Comparison of ENCODE assay signal across 13 cellular contexts in the genomic region with DNA sequence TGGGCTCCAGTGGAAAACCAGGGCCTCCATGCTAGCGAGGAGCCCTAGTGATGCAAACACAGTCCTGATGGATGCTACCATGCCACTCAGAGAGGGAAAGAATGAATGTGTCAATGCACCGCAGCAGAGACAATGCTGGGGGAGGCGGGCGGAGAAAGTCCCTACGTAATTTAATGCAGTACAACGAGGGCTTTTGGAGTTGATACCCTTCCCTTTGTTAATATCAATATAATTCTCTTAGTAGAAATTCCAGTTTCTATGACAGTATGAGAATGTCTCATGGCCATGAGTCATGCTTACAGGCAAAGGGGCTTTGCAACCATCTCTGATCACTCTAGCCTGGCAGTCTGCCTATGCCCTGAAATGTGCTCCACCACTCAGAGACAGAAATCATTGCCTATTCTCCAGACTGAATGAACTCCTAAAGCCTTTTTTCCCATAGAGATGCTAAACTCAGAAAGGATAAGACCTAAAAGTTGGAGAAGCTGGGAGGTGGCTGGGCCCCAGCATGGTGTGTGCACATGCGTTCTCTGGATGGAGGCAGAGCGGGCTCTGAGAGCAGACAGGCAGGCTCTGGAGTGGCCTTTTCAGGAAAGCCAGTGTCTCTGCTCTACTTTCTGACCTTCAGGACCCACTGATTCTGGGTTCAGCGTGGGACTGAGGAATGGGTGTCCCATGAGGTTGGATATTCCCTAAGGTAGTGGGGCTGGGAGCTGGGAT. TPM values are rescaled to one million over a fixed set of nuclear protein-coding genes. Genes with fewer than 3 reads are reported as not detected.
DNase-seq lines count a peak whose midpoint lies in the region; ATAC-seq, FAIRE-seq and TF ChIP-seq lines count a peak whose summit lies in the region.
"Had no signal": no experiment of that assay in that cellular context is flagged by ENCODE, and none has a peak within 500 bp of the region (broad histone marks: within the 10 kb centered on the region; RNA-seq: fewer than 3 reads in every experiment).

No MANE protein-coding gene starts in this region.

- H3K27me3 Mint-ChIP-seq in effector memory CD8-positive, alpha-beta T cell: no peaks in the 10 kb centered on the region

- no peaks in the 10 kb centered on the region for H4K20me1 ChIP-seq in PC-3 (ENCODE audit: low read length)

- no peaks in the 10 kb centered on the region for H3F3A ChIP-seq in PC-3 (ENCODE audit: low read length, unreplicated experiment)

- no TSS peak for BruUV-seq in PC-3 (replicated peaks; lab: Mats Ljungman, UMichigan)

- H3K4me1 ChIP-seq in PC-3 (ENCODE audit: insufficient read depth, low read length) (no peaks in the 10 kb centered on the region), kidney (ENCODE audit: control insufficient read depth in 1 of 2, insufficient read depth in 1 of 2, low read depth in 1 of 2, low read length in 2 of 2) (no peaks in the 10 kb centered on the region)
- H3K4me1 ChIP-seq: Caco-2, tibial nerve had no signal

- H3K36me3 ChIP-seq in PC-3 (ENCODE audit: low read depth, low read length): no peaks in the 10 kb centered on the region
- no peaks in the 10 kb centered on the region for H3K36me3 ChIP-seq in H7 (replicated peaks; ENCODE audit: control insufficient read depth, insufficient read depth, low read length)
- no peaks in the 10 kb centered on the region for H3K36me3 ChIP-seq in kidney (ENCODE audit: control insufficient read depth in 1 of 2, insufficient read depth in 2 of 2, low read length in 2 of 2)
- H3K36me3 ChIP-seq: tibial nerve had no signal

- H3K36me3 Mint-ChIP-seq in effector memory CD8-positive, alpha-beta T cell (ENCODE audit: insufficient read depth): peaks cover 20% of the 10 kb centered on the region

- H3K27ac ChIP-seq in PC-3 (ENCODE audit: low read length): no peak overlapping the region
- H3K27ac ChIP-seq in kidney (ENCODE audit: low read depth in 2 of 2, low read length in 2 of 2): no peak overlapping the region

- H3K27ac Mint-ChIP-seq in effector memory CD8-positive, alpha-beta T cell: peak overlapping the region; percentile 97 to 100

- ATAC-seq in PC-3: no peak
- ATAC-seq in effector memory CD8-positive, alpha-beta T cell (replicated peaks): no peak

- H3K4me1 Mint-ChIP-seq in effector memory CD8-positive, alpha-beta T cell (ENCODE audit: low read depth in 2 of 2): peaks cover 65 to 79% of the 10 kb centered on the region in 2 donors

- POLR2A ChIA-PET in PC-3 (lab: Charles Lee; ENCODE audit: unreplicated experiment): no interaction called here

- intact Hi-C loops in PC-3 (cut with micrococcal nuclease) (no loop called here), kidney (cut with DNase I) (no loop called here)

- H3K4me3 ChIP-seq in PC-3 (ENCODE audit: low read length) (no peak overlapping the region), H7 (ENCODE audit: insufficient read depth, low read depth, low read length) (no peak overlapping the region), kidney (ENCODE audit: low read length in 2 of 2) (no peak overlapping the region)
- H3K4me3 ChIP-seq: tibial nerve had no signal

- no peak overlapping the region for H3K9ac ChIP-seq in PC-3 (ENCODE audit: low read length)
- H3K9ac ChIP-seq in kidney (ENCODE audit: low read length in 2 of 2): no peak overlapping the region

- H3K4me3 Mint-ChIP-seq in effector memory CD8-positive, alpha-beta T cell: peak overlapping the region; percentile 57 to 69

- no peak overlapping the region for H2AFZ ChIP-seq in PC-3 (ENCODE audit: low read length)

- DNase-seq in PC-3 (peak; percentile 7), UCSD-AML1 (lab: John Stamatoyannopoulos, UW; ENCODE audit: unreplicated experiment) (no peak), H7 (no peak), kidney (no peak)
- peak; percentile 80 for DNase-seq in activated CD8-positive, alpha-beta memory T cell treated with anti-CD3 and anti-CD28 coated beads for 24 hours
- DNase-seq in effector memory CD8-positive, alpha-beta T cell: no peak
- peak in 2 of 3 donors; percentile 26 to 40 for DNase-seq in stimulated activated CD4-positive, alpha-beta T cell treated with anti-CD3 and anti-CD28 coated beads, TNF-alpha, amount 100 ng/mL, for 48 hours (ENCODE audit: low read depth in 3 of 3)
- DNase-seq: Caco-2, NCI-H1105 treated with DMSO at 0.1 percent for 48 hours had no signal

- H3K27me3 ChIP-seq in PC-3 (ENCODE audit: low read length) (peaks cover 7% of the 10 kb centered on the region; the same call in 1 of the 2 replicates), H7 (ENCODE audit: control insufficient read depth, insufficient read depth, low read length) (peaks cover 1% of the 10 kb centered on the region; the same call in 1 of the 2 replicates)
- H3K27me3 ChIP-seq: tibial nerve had no signal

- H3K79me2 ChIP-seq in PC-3 (ENCODE audit: low read length): no peaks in the 10 kb centered on the region

- no peak for FAIRE-seq in kidney (lab: Jason Lieb, UNC)
- FAIRE-seq: colon, H1 had no signal

- TF ChIP-seq CTCF in PC-3 (conservative IDR thresholded peaks at IDR 0.05; ENCODE audit: low read depth, low read length) (no peak), kidney (IDR thresholded peaks at IDR 0.05; ENCODE audit: borderline replicate concordance, extremely low read depth, insufficient read depth) (no peak)

- no peaks in the 10 kb centered on the region for H3K9me3 ChIP-seq in PC-3 (ENCODE audit: low read length)
- H3K9me3 ChIP-seq in kidney (ENCODE audit: control insufficient read depth in 1 of 2, low read length in 2 of 2): no peaks in the 10 kb centered on the region

- H3K9me3 Mint-ChIP-seq in effector memory CD8-positive, alpha-beta T cell: peaks cover 2 to 5% of the 10 kb centered on the region in 2 donors

- CTCF ChIA-PET in PC-3 (lab: Charles Lee): no interaction called here

- no peaks in the 10 kb centered on the region for H3K9me2 ChIP-seq in PC-3 (replicated peaks; ENCODE audit: low read length)

- H3K4me2 ChIP-seq in PC-3 (ENCODE audit: low read length): no peak overlapping the region

RNA-seq across cellular contexts. Expression of gene GIMAP2, which starts 20.3 kb away (rescaled TPM):
- total RNA-seq in PC-3 (2014; rRNA removed) (not detected in 2 replicates), kidney (19.5 TPM)
- not detected in 2 replicates for total RNA-seq in H7 (2014; rRNA removed; shearing (Covaris generic))
- 6.7 TPM for polyA plus RNA-seq in kidney (ENCODE audit: insufficient read depth, low read depth, low replicate concordance)
- total RNA-seq: Caco-2, H1 had no signal
- polyA plus RNA-seq: H1 had no signal

RNA-seq across cellular contexts. Expression of gene GIMAP6, which starts 33.0 kb away (rescaled TPM):
- total RNA-seq in PC-3 (2014; rRNA removed): 1.2 TPM in 1 of 2 replicates, not detected in the other
- total RNA-seq in H7 (2014; rRNA removed; shearing (Covaris generic)): not detected in 2 replicates
- 48.7 TPM for total RNA-seq in kidney
- 14.3 TPM for polyA plus RNA-seq in kidney (ENCODE audit: insufficient read depth, low read depth, low replicate concordance)
- total RNA-seq: Caco-2, H1, NCI-H460 had no signal
- polyA plus RNA-seq: H1 had no signal

RNA-seq across cellular contexts. Expression of gene GIMAP1, which starts 51.2 kb away (rescaled TPM):
- total RNA-seq in PC-3 (2014; rRNA removed) (not detected in 2 replicates), kidney (10.2 TPM)
- total RNA-seq in H7 (2014; rRNA removed; shearing (Covaris generic)): not detected in 2 replicates
- polyA plus RNA-seq in kidney (ENCODE audit: insufficient read depth, low read depth, low replicate concordance): 6.4 TPM
- total RNA-seq: Caco-2, H1, NCI-H460 had no signal
- polyA plus RNA-seq: H1 had no signal

Comparison
In these comparisons a context has a peak if more than half of its experiments do, and no peak if none do; other contexts are left out.
1. DNase-seq: peak in PC-3 (single experiment), activated CD8-positive, alpha-beta memory T cell treated with anti-CD3 and anti-CD28 coated beads for 24 hours (single experiment) and stimulated activated CD4-positive, alpha-beta T cell treated with anti-CD3 and anti-CD28 coated beads, TNF-alpha, amount 100 ng/mL, for 48 hours (2 of 3); none in effector memory CD8-positive, alpha-beta T cell (0 of 3), UCSD-AML1 (single experiment), H7 (single experiment) and kidney (single experiment).
2. RNA of gene GIMAP2, which starts 20.3 kb away (total RNA-seq): 19.5 TPM in kidney (single experiment); not detected in PC-3 and not detected in H7; every median in the first group is over 10 times any median in the second.
3. RNA of gene GIMAP6, which starts 33.0 kb away (total RNA-seq): 48.7 TPM in kidney (single experiment); 1.2 TPM in PC-3 and not detected in H7; every median in the first group is over 10 times any median in the second.
4. RNA of gene GIMAP1, which starts 51.2 kb away (total RNA-seq): 10.2 TPM in kidney (single experiment); not detected in PC-3 and not detected in H7; every median in the first group is over 10 times any median in the second.